Comparison of ENCODE assay signal across 9 cellular contexts in genomic region chr5:112878760-112879159, GRCh38. TPM values are rescaled to one million over a fixed set of nuclear protein-coding genes. Genes with fewer than 3 reads are reported as not detected.
DNase-seq lines count a peak whose midpoint lies in the region; ATAC-seq, FAIRE-seq and TF ChIP-seq lines count a peak whose summit lies in the region.
"Had no signal": no experiment of that assay in that cellular context is flagged by ENCODE, and none has a peak within 500 bp of the region (broad histone marks: within the 10 kb centered on the region; RNA-seq: fewer than 3 reads in every experiment).

No MANE protein-coding gene starts in this region.

- H3K4me3 ChIP-seq in astrocyte (ENCODE audit: insufficient read depth, low read depth, low read length) (no peak overlapping the region), smooth muscle cell (no peak overlapping the region)

- peak overlapping the region; percentile 37 for H3K27ac ChIP-seq in astrocyte (ENCODE audit: low read depth, low read length)
- H3K27ac ChIP-seq in smooth muscle cell (ENCODE audit: low read depth), result peak overlapping the region; percentile 78

- peaks cover 21% of the 10 kb centered on the region for H3K4me1 Mint-ChIP-seq in astrocyte (ENCODE audit: low read depth, unreplicated experiment)

- H3K9me3 ChIP-seq in astrocyte (ENCODE audit: insufficient read depth, low read depth, low read length) (no peaks in the 10 kb centered on the region), smooth muscle cell (replicated peaks; ENCODE audit: low read depth) (no peaks in the 10 kb centered on the region)

- H3K27me3 ChIP-seq in astrocyte (ENCODE audit: insufficient read depth, low read length), result no peaks in the 10 kb centered on the region
- no peaks in the 10 kb centered on the region for H3K27me3 ChIP-seq in smooth muscle cell (ENCODE audit: low read depth)

- no peak overlapping the region for H2AFZ ChIP-seq in astrocyte (ENCODE audit: low read depth, low read length)
- no peak overlapping the region for H2AFZ ChIP-seq in smooth muscle cell (ENCODE audit: low read depth)

- H3K4me1 ChIP-seq in astrocyte (ENCODE audit: insufficient read depth, low read length) (peaks cover 8% of the 10 kb centered on the region), smooth muscle cell (ENCODE audit: low read depth) (peaks cover 5% of the 10 kb centered on the region)

- no peaks in the 10 kb centered on the region for H3K9me3 Mint-ChIP-seq in astrocyte (ENCODE audit: unreplicated experiment)

- no peaks in the 10 kb centered on the region for H3K36me3 Mint-ChIP-seq in astrocyte (ENCODE audit: low read depth, unreplicated experiment)

- no peak overlapping the region for H3K9ac ChIP-seq in astrocyte (ENCODE audit: low read length)
- no peak overlapping the region for H3K9ac ChIP-seq in smooth muscle cell (ENCODE audit: low read depth)

- H3K4me3 Mint-ChIP-seq in astrocyte (ENCODE audit: unreplicated experiment), result peak overlapping the region; percentile 4

- WGBS in smooth muscle cell (ENCODE audit: low lambda C conversion rate), result 76% methylated on average over 4 of the region's 4 CpGs

- TF ChIP-seq POLR2A in GM12892 (IDR thresholded peaks at IDR 0.05; ENCODE audit: low read depth, low read length), result no peak

- ATAC-seq in GM18909 (IDR thresholded peaks at IDR 0.05; ENCODE audit: poor library complexity, unreplicated experiment), result peak; percentile 53
- no peak for ATAC-seq in HG03280 (IDR thresholded peaks at IDR 0.05; ENCODE audit: unreplicated experiment)
- ATAC-seq: left ventricle myocardium superior had no signal

- H3K79me2 ChIP-seq in astrocyte (ENCODE audit: insufficient read depth, low read length) (peaks cover 24% of the 10 kb centered on the region), smooth muscle cell (ENCODE audit: low read depth) (no peaks in the 10 kb centered on the region)

- no peaks in the 10 kb centered on the region for H3K27me3 Mint-ChIP-seq in astrocyte (ENCODE audit: low read depth, unreplicated experiment)

- FAIRE-seq in astrocyte (lab: Jason Lieb, UNC), result no peak
- no peak for FAIRE-seq in GM12892 (lab: Jason Lieb, UNC)

- TF ChIP-seq CTCF in astrocyte (IDR thresholded peaks at IDR 0.05; ENCODE audit: insufficient read depth, low read depth, low read length), result no peak
- TF ChIP-seq CTCF in smooth muscle cell (IDR thresholded peaks at IDR 0.05; ENCODE audit: borderline replicate concordance, insufficient read depth, poor library complexity, severe bottlenecking), result no peak

- H3K36me3 ChIP-seq in astrocyte (ENCODE audit: insufficient read depth, low read length) (peaks cover 20% of the 10 kb centered on the region), smooth muscle cell (ENCODE audit: low read depth) (no peaks in the 10 kb centered on the region)

- H3K4me2 ChIP-seq in astrocyte (ENCODE audit: low read length) (peak overlapping the region; percentile 47), smooth muscle cell (peak overlapping the region; percentile 16)

- H3F3A ChIP-seq in smooth muscle cell (ENCODE audit: low read depth), result peaks cover 34% of the 10 kb centered on the region

- peak overlapping the region; percentile 2 for H3K27ac Mint-ChIP-seq in astrocyte (ENCODE audit: unreplicated experiment)

- H4K20me1 ChIP-seq in astrocyte (ENCODE audit: insufficient read depth, low read length) (peaks cover 45% of the 10 kb centered on the region), smooth muscle cell (ENCODE audit: low read depth) (peaks cover 51% of the 10 kb centered on the region)

- DNase-seq in RPMI7951 (ENCODE audit: low read depth) (peak; percentile 36), astrocyte (ENCODE audit: low read depth) (peak; percentile 68), smooth muscle cell (lab: John Stamatoyannopoulos, UW; ENCODE audit: unreplicated experiment) (no peak), GM12892 (ENCODE audit: insufficient read length) (no peak), DMS153 treated with DMSO at 0.1 percent for 48 hours (lab: John Stamatoyannopoulos, UW; ENCODE audit: unreplicated experiment) (no peak), NCI-H524 (lab: John Stamatoyannopoulos, UW) (no peak)
- DNase-seq: left ventricle myocardium superior had no signal

RNA-seq across cellular contexts. Expression of gene SRP19, which starts 17.7 kb away (rescaled TPM):
- total RNA-seq in RPMI7951 (2014; rRNA removed; shearing (Covaris generic)), result 66.6 and 106 TPM in 2 replicates
- 73.1 and 73.5 TPM in 2 replicates for total RNA-seq in astrocyte
- 157 and 170 TPM in 2 replicates for total RNA-seq in smooth muscle cell
- 164 and 167 TPM in 2 replicates for polyA plus RNA-seq in smooth muscle cell
- 69.2 TPM for polyA plus RNA-seq in GM12892 (2012; ENCODE audit: missing spikeins)

RNA-seq across cellular contexts. Expression of gene REEP5, which starts 43.3 kb away (rescaled TPM):
- 37.3 and 39.0 TPM in 2 replicates for total RNA-seq in RPMI7951 (2014; rRNA removed; shearing (Covaris generic))
- total RNA-seq in astrocyte, result 120 and 132 TPM in 2 replicates
- 46.8 and 59.0 TPM in 2 replicates for total RNA-seq in smooth muscle cell
- polyA plus RNA-seq in smooth muscle cell, result 178 and 215 TPM in 2 replicates
- 25.6 TPM for polyA plus RNA-seq in GM12892 (2012; ENCODE audit: missing spikeins)

Comparison
In these comparisons a context has a peak if more than half of its experiments do, and no peak if none do; other contexts are left out.
1. DNase-seq: peak in RPMI7951 (single experiment) and astrocyte (single experiment); none in smooth muscle cell (single experiment), GM12892 (single experiment), DMS153 treated with DMSO at 0.1 percent for 48 hours (single experiment) and NCI-H524 (0 of 2).